Comparison of ENCODE assay signal across 15 cellular contexts in genomic region chr2:32805104-32806095, GRCh38.
DNase-seq lines count a peak whose midpoint lies in the region; ATAC-seq and TF ChIP-seq lines count a peak whose summit lies in the region.
"Had no signal": no experiment of that assay in that cellular context is flagged by ENCODE, and none has a peak within 500 bp of the region (broad histone marks: within the 10 kb centered on the region; RNA-seq: fewer than 3 reads in every experiment).

No MANE protein-coding gene starts in this region.

- no peak overlapping the region for H3K4me3 ChIP-seq in cardiac muscle cell
- H3K4me3 ChIP-seq: esophagus muscularis mucosa, spleen had no signal

- H3K36me3 Mint-ChIP-seq in stimulated activated effector memory CD8-positive, alpha-beta T cell treated with anti-CD3 and anti-CD28 coated beads, Interleukin-12 subunit alpha, Interleukin-12 subunit beta, amount 100 ng/mL, for 72 hours = peaks cover 8% of the 10 kb centered on the region

- H3K9me3 ChIP-seq in cardiac muscle cell (ENCODE audit: low read depth) = no peaks in the 10 kb centered on the region
- H3K9me3 ChIP-seq: esophagus muscularis mucosa, spleen had no signal

- ATAC-seq in stimulated activated effector memory CD8-positive, alpha-beta T cell treated with anti-CD3 and anti-CD28 coated beads, Interleukin-12 subunit alpha, Interleukin-12 subunit beta, amount 100 ng/mL, for 72 hours = peak; percentile 26
- ATAC-seq: activated naive CD8-positive, alpha-beta T cell treated with anti-CD3 and anti-CD28 coated beads, Interleukin-2, amount 50 U/mL, for 24 hours had no signal

- peak overlapping the region; percentile 59 for H3K27ac ChIP-seq in cardiac muscle cell
- H3K27ac ChIP-seq: esophagus muscularis mucosa, spleen had no signal

- DNase-seq in cardiac muscle cell (ENCODE audit: low read depth in 1 of 2, low spot score in 1 of 2) = peak in 1 of 2 donors; percentile 28
- no peak for DNase-seq in cardiac septum (ENCODE audit: low spot score)
- peak; percentile 60 for DNase-seq in amniotic epithelial cell (ENCODE audit: low read depth)
- DNase-seq in iris pigment epithelial cell (ENCODE audit: low read depth) = peak; percentile 69
- DNase-seq in stimulated activated effector memory CD8-positive, alpha-beta T cell treated with anti-CD3 and anti-CD28 coated beads, Interleukin-12 subunit alpha, Interleukin-12 subunit beta, amount 100 ng/mL, for 72 hours (ENCODE audit: low spot score in 2 of 2) = no peak
- no peak for DNase-seq in C1 segment of cervical spinal cord (lab: John Stamatoyannopoulos, UW)
- no peak for DNase-seq in anterior cingulate cortex (lab: John Stamatoyannopoulos, UW)
- no peak for DNase-seq in NCI-H1694 treated with DMSO at 0.1 percent for 48 hours (lab: John Stamatoyannopoulos, UW)
- DNase-seq: activated naive CD8-positive, alpha-beta T cell treated with anti-CD3 and anti-CD28 coated beads, Interleukin-2, amount 50 U/mL, for 24 hours; activated T-cell treated with anti-CD3 and anti-CD28 coated beads, Interleukin-2, amount 50 U/mL, for 1 hour; NCI-H1048; nucleus accumbens; spleen had no signal

- TF ChIP-seq CTCF in cardiac muscle cell (IDR thresholded peaks at IDR 0.05; ENCODE audit: low read depth, low read length) = no peak

- H3K4me1 ChIP-seq in cardiac muscle cell (ENCODE audit: low read depth) = peaks cover 26% of the 10 kb centered on the region
- H3K4me1 ChIP-seq: esophagus muscularis mucosa, spleen had no signal

- no peak overlapping the region for H3K27ac Mint-ChIP-seq in stimulated activated effector memory CD8-positive, alpha-beta T cell treated with anti-CD3 and anti-CD28 coated beads, Interleukin-12 subunit alpha, Interleukin-12 subunit beta, amount 100 ng/mL, for 72 hours
- H3K27ac Mint-ChIP-seq: activated naive CD8-positive, alpha-beta T cell treated with anti-CD3 and anti-CD28 coated beads, Interleukin-2, amount 50 U/mL, for 24 hours; mesothelial cell of epicardium had no signal

- H3K9me3 Mint-ChIP-seq in stimulated activated effector memory CD8-positive, alpha-beta T cell treated with anti-CD3 and anti-CD28 coated beads, Interleukin-12 subunit alpha, Interleukin-12 subunit beta, amount 100 ng/mL, for 72 hours = no peaks in the 10 kb centered on the region
- H3K9me3 Mint-ChIP-seq: activated naive CD8-positive, alpha-beta T cell treated with anti-CD3 and anti-CD28 coated beads, Interleukin-2, amount 50 U/mL, for 24 hours had no signal

- no peak overlapping the region for H3K4me3 Mint-ChIP-seq in stimulated activated effector memory CD8-positive, alpha-beta T cell treated with anti-CD3 and anti-CD28 coated beads, Interleukin-12 subunit alpha, Interleukin-12 subunit beta, amount 100 ng/mL, for 72 hours
- H3K4me3 Mint-ChIP-seq: activated naive CD8-positive, alpha-beta T cell treated with anti-CD3 and anti-CD28 coated beads, Interleukin-2, amount 50 U/mL, for 24 hours; mesothelial cell of epicardium had no signal

- H3K36me3 ChIP-seq in cardiac muscle cell = no peaks in the 10 kb centered on the region

- intact Hi-C loops in cardiac septum (cut with DNase I) = no loop called here

- H3K27me3 ChIP-seq in cardiac muscle cell = no peaks in the 10 kb centered on the region
- H3K27me3 ChIP-seq: esophagus muscularis mucosa, spleen had no signal

- no peaks in the 10 kb centered on the region for H3K4me1 Mint-ChIP-seq in stimulated activated effector memory CD8-positive, alpha-beta T cell treated with anti-CD3 and anti-CD28 coated beads, Interleukin-12 subunit alpha, Interleukin-12 subunit beta, amount 100 ng/mL, for 72 hours
- H3K4me1 Mint-ChIP-seq: activated naive CD8-positive, alpha-beta T cell treated with anti-CD3 and anti-CD28 coated beads, Interleukin-2, amount 50 U/mL, for 24 hours had no signal

Comparison
In these comparisons a context has a peak if more than half of its experiments do, and no peak if none do; other contexts are left out.
1. DNase-seq: peak in amniotic epithelial cell (single experiment) and iris pigment epithelial cell (single experiment); none in cardiac septum (single experiment), stimulated activated effector memory CD8-positive, alpha-beta T cell treated with anti-CD3 and anti-CD28 coated beads, Interleukin-12 subunit alpha, Interleukin-12 subunit beta, amount 100 ng/mL, for 72 hours (0 of 2), C1 segment of cervical spinal cord (0 of 14), anterior cingulate cortex (0 of 58) and NCI-H1694 treated with DMSO at 0.1 percent for 48 hours (single experiment).